ENCODE assay signal across 1 cellular context in the genomic region with DNA sequence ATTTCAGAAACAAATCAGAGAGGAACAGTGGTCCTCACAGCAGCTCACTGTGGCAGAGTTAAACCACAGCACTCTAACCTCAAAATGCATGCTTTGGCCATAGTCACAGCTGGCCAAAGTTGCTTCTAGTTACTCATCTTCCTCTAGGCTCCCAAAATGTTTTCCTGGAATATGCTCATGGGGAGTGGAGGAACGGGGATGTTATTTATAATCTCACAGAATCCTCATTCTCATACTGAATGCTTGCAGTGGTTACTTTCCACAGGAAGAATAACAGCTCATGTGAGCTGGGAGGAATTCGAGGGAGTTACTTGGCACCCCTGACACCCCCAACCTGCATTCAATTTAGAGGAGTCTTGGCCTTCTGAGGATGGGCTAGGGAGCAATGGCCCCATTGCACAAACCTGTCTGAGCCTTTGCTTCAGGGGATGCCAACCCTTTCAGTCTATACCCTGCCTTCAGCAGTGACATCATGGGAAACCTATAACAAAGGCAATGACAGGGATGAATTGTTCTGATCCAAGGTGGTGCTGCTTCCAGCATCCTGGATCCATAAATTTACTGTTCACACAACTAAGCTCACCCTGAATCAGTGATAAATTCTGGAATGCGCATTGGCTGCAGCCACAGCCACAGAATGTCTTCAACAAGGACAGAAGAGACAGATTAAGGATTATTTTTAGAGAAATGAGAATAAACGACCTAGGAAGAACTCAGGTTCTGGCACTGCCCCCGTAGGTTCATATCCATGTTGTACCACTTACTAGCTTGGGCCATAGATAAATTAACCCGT.
TF ChIP-seq lines count a peak whose summit lies in the region.

No MANE protein-coding gene starts in this region.

TF ChIP-seq in SK-N-SH, 30 proteins besides CTCF, POLR2A, EP300 and RAD21 (continued from another document):
- TF ChIP-seq, protein P1, sequence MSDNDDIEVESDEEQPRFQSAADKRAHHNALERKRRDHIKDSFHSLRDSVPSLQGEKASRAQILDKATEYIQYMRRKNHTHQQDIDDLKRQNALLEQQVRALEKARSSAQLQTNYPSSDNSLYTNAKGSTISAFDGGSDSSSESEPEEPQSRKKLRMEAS (IDR thresholded peaks at IDR 0.05; ENCODE audit: low read depth), result peak; percentile 62
- TF ChIP-seq, protein P2, sequence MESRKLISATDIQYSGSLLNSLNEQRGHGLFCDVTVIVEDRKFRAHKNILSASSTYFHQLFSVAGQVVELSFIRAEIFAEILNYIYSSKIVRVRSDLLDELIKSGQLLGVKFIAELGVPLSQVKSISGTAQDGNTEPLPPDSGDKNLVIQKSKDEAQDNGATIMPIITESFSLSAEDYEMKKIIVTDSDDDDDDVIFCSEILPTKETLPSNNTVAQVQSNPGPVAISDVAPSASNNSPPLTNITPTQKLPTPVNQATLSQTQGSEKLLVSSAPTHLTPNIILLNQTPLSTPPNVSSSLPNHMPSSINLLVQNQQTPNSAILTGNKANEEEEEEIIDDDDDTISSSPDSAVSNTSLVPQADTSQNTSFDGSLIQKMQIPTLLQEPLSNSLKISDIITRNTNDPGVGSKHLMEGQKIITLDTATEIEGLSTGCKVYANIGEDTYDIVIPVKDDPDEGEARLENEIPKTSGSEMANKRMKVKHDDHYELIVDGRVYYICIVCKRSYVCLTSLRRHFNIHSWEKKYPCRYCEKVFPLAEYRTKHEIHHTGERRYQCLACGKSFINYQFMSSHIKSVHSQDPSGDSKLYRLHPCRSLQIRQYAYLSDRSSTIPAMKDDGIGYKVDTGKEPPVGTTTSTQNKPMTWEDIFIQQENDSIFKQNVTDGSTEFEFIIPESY (IDR thresholded peaks at IDR 0.05; ENCODE audit: borderline replicate concordance, low read depth), result 0 out of 2 replicates have a peak, but pooled peaks have one; percentile 21
